ENCODE assay signal across 17 cellular contexts in the genomic region with DNA sequence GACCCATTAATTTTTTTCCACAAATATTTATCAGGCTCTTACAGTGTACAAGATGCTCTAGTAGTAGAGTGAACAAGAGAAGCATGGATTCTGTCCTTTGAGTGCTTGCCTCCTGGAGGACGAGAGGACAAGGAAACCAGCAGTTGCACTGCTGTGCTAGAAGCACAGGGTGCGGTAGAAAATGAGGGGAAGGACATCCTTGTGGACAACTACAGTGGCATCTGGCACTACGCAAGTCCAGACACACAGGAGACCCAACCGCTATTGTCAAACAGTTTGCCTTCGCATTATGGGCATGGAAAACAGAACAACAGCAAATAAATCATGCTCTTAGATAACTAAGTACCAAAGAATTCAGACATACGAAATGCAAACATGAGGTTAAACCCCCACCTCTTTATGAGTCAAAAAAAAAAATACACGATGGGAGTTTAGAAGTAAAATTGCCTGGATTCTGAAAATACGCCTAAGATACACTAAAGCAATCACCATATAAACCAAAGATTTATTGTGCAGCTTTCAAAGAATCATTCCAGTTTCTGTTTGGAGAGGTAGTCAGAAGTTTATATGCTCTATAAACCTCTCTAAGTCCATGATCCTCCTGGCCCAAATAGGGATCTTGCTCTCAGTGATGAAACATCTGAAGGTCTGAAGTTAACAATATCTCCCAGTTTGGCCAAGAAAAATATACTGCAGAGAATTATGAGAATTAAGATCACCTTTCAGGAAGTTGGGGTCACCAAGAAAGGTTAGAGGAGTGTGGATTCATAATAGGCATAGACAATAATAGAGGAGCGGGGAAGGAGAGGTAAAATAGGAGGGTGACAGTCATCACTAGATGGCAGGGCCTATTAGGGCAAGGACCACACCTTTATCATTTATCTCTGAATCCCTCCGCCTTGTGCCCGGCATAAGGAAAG.
DNase-seq lines count a peak whose midpoint lies in the region; ATAC-seq and TF ChIP-seq lines count a peak whose summit lies in the region.
"Had no signal": no experiment of that assay in that cellular context is flagged by ENCODE, and none has a peak within 500 bp of the region (broad histone marks: within the 10 kb centered on the region; RNA-seq: fewer than 3 reads in every experiment).

No MANE protein-coding gene starts in this region.

- H3K9me3 ChIP-seq in colonic mucosa = no peaks in the 10 kb centered on the region
- H3K9me3 ChIP-seq in transverse colon = peaks cover 0 to 9% of the 10 kb centered on the region in 2 donors

- H3K27ac ChIP-seq in colonic mucosa (peak overlapping the region; percentile 2), transverse colon (peak overlapping the region in 3 of 4 donors; percentile 54 to 73 (median 57))
- H3K27ac ChIP-seq: Peyer's patch, SJCRH30 had no signal

- DNase-seq in M059J (ENCODE audit: low read depth) (peak; percentile 15), colonic mucosa (no peak), left colon (peak; percentile 8 to 30), transverse colon (no peak)
- no peak for DNase-seq in activated CD4-positive, alpha-beta T cell treated with anti-CD3 and anti-CD28 coated beads for 48 hours
- no peak for DNase-seq in activated CD8-positive, alpha-beta memory T cell treated with anti-CD3 and anti-CD28 coated beads, Interleukin-2, amount 50 U/mL, for 48 hours
- DNase-seq: NCI-H1092; NCI-H1436 treated with DMSO at 0.1 percent for 48 hours; NCI-H1930; NCI-H2227 treated with DMSO at 0.1 percent for 48 hours; NCI-H510A; NCI-H774; NK-92 treated with Interleukin-12 subunit alpha and Interleukin-12 subunit beta, amount 100 ng/mL, for 24 hours; Peyer's patch; SJCRH30 had no signal

- TF ChIP-seq CTCF in colonic mucosa (IDR thresholded peaks at IDR 0.05) (no peak), transverse colon (IDR thresholded peaks at IDR 0.05) (no peak)

- H3K4me1 ChIP-seq in colonic mucosa = no peaks in the 10 kb centered on the region
- peaks cover 0 to 28% (median 5%) of the 10 kb centered on the region in 4 donors for H3K4me1 ChIP-seq in transverse colon
- H3K4me1 ChIP-seq: Peyer's patch had no signal

- 45 to 57% methylated on average over 8 to 11 of the region's 11 CpGs for WGBS in transverse colon (ENCODE audit: low coverage in 1 of 2), 2 donors

- TF ChIP-seq POLR2A in transverse colon (IDR thresholded peaks at IDR 0.05) = no peak

- no peak overlapping the region for H3K4me3 ChIP-seq in colonic mucosa
- H3K4me3 ChIP-seq in transverse colon = no peak overlapping the region
- H3K4me3 ChIP-seq: Peyer's patch, SJCRH30 had no signal

- TF ChIP-seq EP300 in transverse colon (IDR thresholded peaks at IDR 0.05; ENCODE audit: low read depth) = no peak

- in situ Hi-C loops in transverse colon (cut with MboI; ENCODE audit: low pct_ligation_motif_present in 1 of 4, low pct_unique_long_range_greater_than_20kb in 1 of 4, low sequenced_read_pairs in 3 of 4) = loop anchor here in 1 of 4 donors (5.0 kb wide), 1 partner anchor 42 kb away; no protein-coding TSS in a partner anchor

- intact Hi-C loops in colonic mucosa (cut with DNase I) = loop anchor here (5.0 kb wide), 1 partner anchor 57 kb away; no protein-coding TSS in a partner anchor
- intact Hi-C loops in left colon (cut with DNase I, micrococcal nuclease) = no loop called here
- intact Hi-C loops in transverse colon (cut with DNase I; ENCODE audit: low total_unique reads) = no loop called here

- peak overlapping the region in 1 of 2 donors; percentile 21 for H3K9ac ChIP-seq in colonic mucosa (ENCODE audit: low read depth in 2 of 2, low read length in 2 of 2)

- H3K27me3 ChIP-seq in colonic mucosa (no peaks in the 10 kb centered on the region), transverse colon (no peaks in the 10 kb centered on the region)
- H3K27me3 ChIP-seq: Peyer's patch, SJCRH30 had no signal

- H3K36me3 ChIP-seq in colonic mucosa (no peaks in the 10 kb centered on the region), transverse colon (peaks cover 0 to 14% (median under 1%) of the 10 kb centered on the region in 4 donors)
- H3K36me3 ChIP-seq: Peyer's patch had no signal

- peak; percentile 86 for ATAC-seq in left colon
- no peak for ATAC-seq in HG03039 (IDR thresholded peaks at IDR 0.05; ENCODE audit: unreplicated experiment)
- ATAC-seq: HCT116 had no signal

Comparison
In these comparisons a context has a peak if more than half of its experiments do, and no peak if none do; other contexts are left out.
1. DNase-seq: peak in M059J (single experiment) and left colon (2 of 2); none in colonic mucosa (single experiment), transverse colon (single experiment), activated CD4-positive, alpha-beta T cell treated with anti-CD3 and anti-CD28 coated beads for 48 hours (single experiment) and activated CD8-positive, alpha-beta memory T cell treated with anti-CD3 and anti-CD28 coated beads, Interleukin-2, amount 50 U/mL, for 48 hours (single experiment).